Comparison of ENCODE assay signal across 15 cellular contexts in genomic region chr2:28369355-28369754, GRCh38.
"Had no signal": no experiment of that assay in that cellular context is flagged by ENCODE, and none has a peak within 500 bp of the region (broad histone marks: within the 10 kb centered on the region; RNA-seq: fewer than 3 reads in every experiment).

No MANE protein-coding gene starts in this region.

- H3K27ac Mint-ChIP-seq: activated CD4-positive, alpha-beta memory T cell treated with anti-CD3 and anti-CD28 coated beads for 36 hours; activated naive CD4-positive, alpha-beta T cell treated with anti-CD3 and anti-CD28 coated beads for 36 hours; activated T-helper 1 cell treated with anti-CD3 and anti-CD28 coated beads, Interleukin-12 subunit alpha, Interleukin-12 subunit beta, Interleukin-2, Interleukin-4 antibody, amounts not matched to agents 30 ng/mL and 10 ng/mL and 1 ng/mL, durations not matched to agents 14 hours and 24 hours and 36 hours had no signal

- H3K9me3 Mint-ChIP-seq: activated CD4-positive, alpha-beta memory T cell treated with anti-CD3 and anti-CD28 coated beads for 36 hours; activated naive CD4-positive, alpha-beta T cell treated with anti-CD3 and anti-CD28 coated beads for 36 hours; activated T-helper 1 cell treated with anti-CD3 and anti-CD28 coated beads, Interleukin-12 subunit alpha, Interleukin-12 subunit beta, Interleukin-2, Interleukin-4 antibody, amounts not matched to agents 30 ng/mL and 10 ng/mL and 1 ng/mL, durations not matched to agents 14 hours and 24 hours and 36 hours; T-cell had no signal

- H3K27me3 Mint-ChIP-seq: activated CD4-positive, alpha-beta memory T cell treated with anti-CD3 and anti-CD28 coated beads for 36 hours; T-cell had no signal

- DNase-seq: activated CD4-positive, alpha-beta memory T cell treated with anti-CD3 and anti-CD28 coated beads for 36 hours; activated CD4-positive, CD25-positive, alpha-beta regulatory T cell treated with anti-CD3 and anti-CD28 coated beads, Interleukin-2, amount 50 U/mL, for 72 hours; activated CD8-positive, alpha-beta memory T cell treated with anti-CD3 and anti-CD28 coated beads, Interleukin-2, amount 50 U/mL, for 4 hours; activated naive CD4-positive, alpha-beta T cell treated with anti-CD3 and anti-CD28 coated beads for 36 hours; left lung; stimulated activated CD4-positive, alpha-beta T cell treated with anti-CD3 and anti-CD28 coated beads, Interleukin-1b, Interleukin-23, amount 100 ng/mL, for 48 hours; T-cell; T1000 had no signal

- H3K9me3 ChIP-seq: esophagus muscularis mucosa, left lung, spleen had no signal

- H3K36me3 Mint-ChIP-seq: activated CD4-positive, alpha-beta memory T cell treated with anti-CD3 and anti-CD28 coated beads for 36 hours; T-cell had no signal

- H3K27me3 ChIP-seq: cardiac muscle cell, esophagus muscularis mucosa, hepatocyte, left lung had no signal

- H3K4me3 ChIP-seq: cardiac muscle cell, esophagus muscularis mucosa, hepatocyte, left lung, SK-N-MC, spleen had no signal

- H3K27ac ChIP-seq: cardiac muscle cell, esophagus muscularis mucosa, hepatocyte, left lung, SK-N-MC, spleen had no signal

- H3K4me3 Mint-ChIP-seq: activated CD4-positive, alpha-beta memory T cell treated with anti-CD3 and anti-CD28 coated beads for 36 hours; activated naive CD4-positive, alpha-beta T cell treated with anti-CD3 and anti-CD28 coated beads for 36 hours; activated T-helper 1 cell treated with anti-CD3 and anti-CD28 coated beads, Interleukin-12 subunit alpha, Interleukin-12 subunit beta, Interleukin-2, Interleukin-4 antibody, amounts not matched to agents 30 ng/mL and 10 ng/mL and 1 ng/mL, durations not matched to agents 14 hours and 24 hours and 36 hours had no signal

- ATAC-seq: left lung, sciatic nerve, T-cell had no signal

- H3K36me3 ChIP-seq: cardiac muscle cell, esophagus muscularis mucosa, left lung, spleen had no signal
